Comparison of ENCODE assay signal across 20 cellular contexts in genomic region chr18:45221363-45221762, GRCh38.
DNase-seq lines count a peak whose midpoint lies in the region; ATAC-seq, FAIRE-seq and TF ChIP-seq lines count a peak whose summit lies in the region.
"Had no signal": no experiment of that assay in that cellular context is flagged by ENCODE, and none has a peak within 500 bp of the region (broad histone marks: within the 10 kb centered on the region; RNA-seq: fewer than 3 reads in every experiment).

No MANE protein-coding gene starts in this region.

- no peaks in the 10 kb centered on the region for H3K79me2 ChIP-seq in HepG2 (ENCODE audit: insufficient read depth, low read length)

- no peak for TF ChIP-seq CTCF in HepG2 (CRISPR knock-in tag; IDR thresholded peaks at IDR 0.05)
- no peak for TF ChIP-seq CTCF in right lobe of liver (IDR thresholded peaks at IDR 0.05)

- H3K4me3 ChIP-seq in HepG2 (replicated peaks in 1 of 3; ENCODE audit: insufficient read depth in 1 of 3, low read depth in 2 of 3, low read length in 3 of 3) (no peak overlapping the region), right lobe of liver (no peak overlapping the region)
- H3K4me3 ChIP-seq: adrenal gland, SK-N-MC had no signal

- H3K9me3 ChIP-seq in HepG2 (ENCODE audit: low read length): no peaks in the 10 kb centered on the region
- H3K9me3 ChIP-seq in right lobe of liver: no peaks in the 10 kb centered on the region
- H3K9me3 ChIP-seq: adrenal gland had no signal

- no peak for ATAC-seq in HepG2
- ATAC-seq in right lobe of liver: no peak
- no peak for ATAC-seq in GM18868 (IDR thresholded peaks at IDR 0.05; ENCODE audit: unreplicated experiment)
- no peak for ATAC-seq in GM18511 (IDR thresholded peaks at IDR 0.05; ENCODE audit: unreplicated experiment)
- ATAC-seq in GM19035 (IDR thresholded peaks at IDR 0.05; ENCODE audit: unreplicated experiment): no peak
- ATAC-seq: CD8-positive, alpha-beta T cell; left colon had no signal

- BruUV-seq in HepG2 (replicated peaks; lab: Mats Ljungman, UMichigan): no TSS peak

- intact Hi-C loops in HepG2 (cut with micrococcal nuclease; ENCODE audit: unreplicated experiment): no loop called here
- intact Hi-C loops in right lobe of liver (cut with DNase I): no loop called here

- no peak for TF ChIP-seq RAD21 in HepG2 (CRISPR knock-in tag; IDR thresholded peaks at IDR 0.05)

- no peak for FAIRE-seq in HepG2 (lab: Jason Lieb, UNC)

- H3K27me3 ChIP-seq in HepG2 (ENCODE audit: control insufficient read depth in 1 of 2, insufficient read depth in 2 of 2, low read length in 2 of 2): no peaks in the 10 kb centered on the region; a peak in 1 of 5 replicates
- no peaks in the 10 kb centered on the region for H3K27me3 ChIP-seq in right lobe of liver
- H3K27me3 ChIP-seq: adrenal gland had no signal

- TF ChIP-seq POLR2A in HepG2 (IDR thresholded peaks at IDR 0.05; ENCODE audit: insufficient read depth in 1 of 2, low read depth in 2 of 2, low read length in 2 of 2) (no peak), right lobe of liver (IDR thresholded peaks at IDR 0.05) (no peak)

- TF ChIP-seq EP300 in HepG2 (IDR thresholded peaks at IDR 0.05; ENCODE audit: low read depth in 2 of 2, low read length in 2 of 2) (no peak), HepG2 (CRISPR knock-in tag; IDR thresholded peaks at IDR 0.05; ENCODE audit: borderline replicate concordance) (no peak)

- H2AFZ ChIP-seq in HepG2 (ENCODE audit: low read length): no peak overlapping the region

- in situ Hi-C loops in HepG2 (cut with HindIII; ENCODE audit: extremely low pct_ligation_motif_present, low pct_unique_long_range_greater_than_20kb): loop anchor here (25.0 kb wide), 2 partner anchors 534 to 1584 kb away; partner anchors contain the start of gene SETBP1

- no peaks in the 10 kb centered on the region for H3K36me3 ChIP-seq in HepG2 (replicated peaks in 1 of 2; ENCODE audit: control insufficient read depth in 1 of 2, insufficient read depth in 2 of 2, low read length in 2 of 2)
- H3K36me3 ChIP-seq in right lobe of liver: no peaks in the 10 kb centered on the region
- H3K36me3 ChIP-seq: adrenal gland had no signal

- no peak overlapping the region for H3K4me2 ChIP-seq in HepG2 (ENCODE audit: low read depth, low read length)

- CTCF ChIA-PET in HepG2 (lab: Yijun Ruan, JAX; ENCODE audit: low intra/inter-chr PET ratio, low total read pairs): no interaction called here

- 4% methylated on average over 4 of the region's 5 CpGs for WGBS in HepG2 (ENCODE audit: low lambda C conversion rate)
- WGBS in right lobe of liver (ENCODE audit: insufficient coverage, low coverage, low lambda C conversion rate, missing lambda C conversion rate): 68% methylated on average over 5 of the region's 5 CpGs

- DNase-seq in HepG2 (ENCODE audit: low spot score): no peak
- no peak for DNase-seq in right lobe of liver
- DNase-seq in astrocyte of the hippocampus (ENCODE audit: low read depth, low spot score): peak; percentile 48
- peak; percentile 69 for DNase-seq in hepatic stellate cell (ENCODE audit: low spot score)
- DNase-seq in glomerular visceral epithelial cell (ENCODE audit: extremely low spot score): no peak
- DNase-seq: 8988T; activated CD4-positive, alpha-beta T cell treated with anti-CD3 and anti-CD28 coated beads for 1 hour; activated effector memory CD4-positive, alpha-beta T cell treated with Interleukin-2 at 50 U/mL for 16 hours; adrenal gland; CD8-positive, alpha-beta T cell; cerebellar nuclear complex; effector memory CD4-positive, alpha-beta T cell; foreskin melanocyte; left colon; NCI-H1436 treated with DMSO at 0.1 percent for 48 hours; T-helper 9 cell had no signal

- H4K20me1 ChIP-seq in HepG2 (ENCODE audit: insufficient read depth, low read length): no peaks in the 10 kb centered on the region

- POLR2A ChIA-PET in HepG2 (lab: Yijun Ruan, JAX): no interaction called here

- H3K4me1 ChIP-seq in HepG2 (ENCODE audit: insufficient read depth, low read length) (no peaks in the 10 kb centered on the region), right lobe of liver (no peaks in the 10 kb centered on the region)
- H3K4me1 ChIP-seq: adrenal gland had no signal

- H3K27ac ChIP-seq in HepG2 (ENCODE audit: extremely low read length, insufficient read depth, low read length): no peak overlapping the region
- H3K27ac ChIP-seq in right lobe of liver: no peak overlapping the region
- H3K27ac ChIP-seq: adrenal gland, SK-N-MC had no signal

- no peak overlapping the region for H3K9ac ChIP-seq in HepG2 (ENCODE audit: insufficient read depth, low read depth, low read length)

TF ChIP-seq in HepG2, 621 proteins besides CTCF, POLR2A, EP300 and RAD21:
- TF ChIP-seq MAFK (conservative IDR thresholded peaks at IDR 0.05 in 1 of 2, IDR thresholded peaks at IDR 0.05 in 1 of 2; ENCODE audit: low read length in 2 of 2) (peak; percentile 80 to 87), MTA3 (CRISPR knock-in tag; IDR thresholded peaks at IDR 0.05) (no peak), MAFF (IDR thresholded peaks at IDR 0.05; ENCODE audit: low read depth, low read length) (peak; percentile 80), SMARCC2 (IDR thresholded peaks at IDR 0.05) (no peak)

Comparison
In these comparisons a context has a peak if more than half of its experiments do, and no peak if none do; other contexts are left out.
1. DNase-seq: peak in astrocyte of the hippocampus (single experiment) and hepatic stellate cell (single experiment); none in HepG2 (single experiment), right lobe of liver (0 of 3) and glomerular visceral epithelial cell (single experiment).